In genomic region chr4:184384810-184385557, GRCh38 we compare ENCODE assay signal across 9 cellular contexts.
DNase-seq lines count a peak whose midpoint lies in the region; ATAC-seq, FAIRE-seq and TF ChIP-seq lines count a peak whose summit lies in the region.
"Had no signal": no experiment of that assay in that cellular context is flagged by ENCODE, and none has a peak within 500 bp of the region (broad histone marks: within the 10 kb centered on the region; RNA-seq: fewer than 3 reads in every experiment).

No MANE protein-coding gene starts in this region.

- H3K9me1 ChIP-seq in K562 (ENCODE audit: control insufficient read depth, insufficient read depth, low read length): no peaks in the 10 kb centered on the region

- H3K36me3 ChIP-seq in K562 (ENCODE audit: control insufficient read depth, insufficient read depth, low read length): peaks cover 12% of the 10 kb centered on the region; the same call in 2 of the 3 replicates
- H3K36me3 ChIP-seq in neutrophil: peaks cover 40% of the 10 kb centered on the region
- H3K36me3 ChIP-seq in WERI-Rb-1: no peaks in the 10 kb centered on the region; the same call in 1 of the 2 replicates

- H3K4me2 ChIP-seq in K562 (ENCODE audit: insufficient read depth, low read length): no peak overlapping the region

- in situ Hi-C loops in K562 (cut with MboI): no loop called here

- H3K9me3 ChIP-seq in K562 (replicated peaks; ENCODE audit: control insufficient read depth, insufficient read depth, low read depth, low read length) (no peaks in the 10 kb centered on the region), neutrophil (no peaks in the 10 kb centered on the region), WERI-Rb-1 (ENCODE audit: severe bottlenecking) (no peaks in the 10 kb centered on the region)

- H3K79me2 ChIP-seq in K562 (ENCODE audit: control insufficient read depth, insufficient read depth, low read length): no peaks in the 10 kb centered on the region

- no TSS peak for BruUV-seq in K562 (replicated peaks; lab: Mats Ljungman, UMichigan)

- no peaks in the 10 kb centered on the region for H3K27me3 Mint-ChIP-seq in activated CD4-positive, alpha-beta T cell treated with anti-CD3 and anti-CD28 coated beads, Interleukin-2, amount 10 ng/mL, durations not matched to agents 7 days and 5 days

- peaks cover 66% of the 10 kb centered on the region for H3K4me1 Mint-ChIP-seq in activated CD4-positive, alpha-beta T cell treated with anti-CD3 and anti-CD28 coated beads, Interleukin-2, amount 10 ng/mL, durations not matched to agents 7 days and 5 days

- H3K4me3 ChIP-seq in K562: no peak overlapping the region
- no peak overlapping the region for H3K4me3 ChIP-seq in neutrophil (ENCODE audit: low read depth in 1 of 2, low read length in 1 of 2)
- no peak overlapping the region for H3K4me3 ChIP-seq in WERI-Rb-1 (ENCODE audit: low read depth, low read length)

- intact Hi-C loops in K562 (cut with micrococcal nuclease): loop anchor here (5.0 kb wide), 2 partner anchors 48 to 152 kb away; no protein-coding TSS in a partner anchor

- no peak for FAIRE-seq in K562 (lab: Jason Lieb, UNC)

- no peak for DNase-seq in activated CD4-positive, alpha-beta T cell treated with anti-CD3 and anti-CD28 coated beads, Interleukin-2, amount 10 ng/mL, durations not matched to agents 7 days and 5 days
- DNase-seq in activated CD4-positive, alpha-beta T cell treated with anti-CD3 and anti-CD28 coated beads for 1 hour: no peak
- DNase-seq in K562 (ENCODE audit: extremely low read depth in 1 of 4, low spot score in 3 of 4): no peak
- DNase-seq in WERI-Rb-1: no peak
- no peak for DNase-seq in hypothalamus (lab: John Stamatoyannopoulos, UW)
- no peak for DNase-seq in activated gamma-delta T cell treated with Interleukin-2 at 50 U/mL for 16 hours

- ATAC-seq in HG03139 (IDR thresholded peaks at IDR 0.05; ENCODE audit: unreplicated experiment) (peak; percentile 21), K562 (no peak)

- H3K9ac ChIP-seq in K562 (ENCODE audit: insufficient read depth in 1 of 2, low read depth in 2 of 2, low read length in 2 of 2): 0 out of 4 replicates have a peak overlapping the region, but pooled peaks of 1 of the 2 experiments have one; percentile 52

- peaks cover 67% of the 10 kb centered on the region for H3K36me3 Mint-ChIP-seq in activated CD4-positive, alpha-beta T cell treated with anti-CD3 and anti-CD28 coated beads, Interleukin-2, amount 10 ng/mL, durations not matched to agents 7 days and 5 days (ENCODE audit: low read depth)

- POLR2A ChIA-PET in activated CD4-positive, alpha-beta T cell treated with anti-CD3 and anti-CD28 coated beads, Interleukin-2, amount 10 ng/mL, durations not matched to agents 7 days and 5 days (lab: Charles Lee): interaction anchor here (0.7 kb wide), 1 partner anchor 103 kb away, joined by 5 read pairs; no protein-coding TSS in a partner anchor
- POLR2A ChIA-PET in K562 (lab: Yijun Ruan, JAX): no interaction called here

- H2AFZ ChIP-seq in K562 (ENCODE audit: low read depth, low read length): no peak overlapping the region

- TF ChIP-seq CTCF in K562 (IDR thresholded peaks at IDR 0.05 in 2 of 3, conservative IDR thresholded peaks at IDR 0.05 in 1 of 3; ENCODE audit: insufficient read depth in 2 of 3, low read depth in 1 of 3, low read length in 3 of 3) (no peak), neutrophil (IDR thresholded peaks at IDR 0.05) (no peak), WERI-Rb-1 (IDR thresholded peaks at IDR 0.05; ENCODE audit: low read depth, low read length) (no peak)

- peaks cover 9% of the 10 kb centered on the region for H3K9me3 Mint-ChIP-seq in activated CD4-positive, alpha-beta T cell treated with anti-CD3 and anti-CD28 coated beads, Interleukin-2, amount 10 ng/mL, durations not matched to agents 7 days and 5 days

- TF ChIP-seq POLR2A in K562 (conservative IDR thresholded peaks at IDR 0.05): no peak

- no peak for TF ChIP-seq RAD21 in K562 (CRISPR knock-in tag; conservative IDR thresholded peaks at IDR 0.05 in 1 of 2, IDR thresholded peaks at IDR 0.05 in 1 of 2)

- peak overlapping the region; percentile 63 for H3K27ac Mint-ChIP-seq in activated CD4-positive, alpha-beta T cell treated with anti-CD3 and anti-CD28 coated beads, Interleukin-2, amount 10 ng/mL, durations not matched to agents 7 days and 5 days

- CTCF ChIA-PET in activated CD4-positive, alpha-beta T cell treated with anti-CD3 and anti-CD28 coated beads, Interleukin-2, amount 10 ng/mL, durations not matched to agents 7 days and 5 days (lab: Charles Lee): interaction anchor here (1.6 kb wide), 1 partner anchor 42 kb away, joined by 3 read pairs; no protein-coding TSS in a partner anchor
- CTCF ChIA-PET in K562 (lab: Yijun Ruan, JAX; ENCODE audit: low intra/inter-chr PET ratio): no interaction called here

- TF ChIP-seq EP300 in K562 (IDR thresholded peaks at IDR 0.05; ENCODE audit: low read length): no peak

- H3K27me3 ChIP-seq in K562 (ENCODE audit: control insufficient read depth in 2 of 2, insufficient read depth in 2 of 2, low read length in 2 of 2): no peaks in the 10 kb centered on the region
- H3K27me3 ChIP-seq in neutrophil: no peaks in the 10 kb centered on the region
- no peaks in the 10 kb centered on the region for H3K27me3 ChIP-seq in WERI-Rb-1 (ENCODE audit: insufficient read depth, low read depth, severe bottlenecking)

- H4K20me1 ChIP-seq in K562 (replicated peaks; ENCODE audit: control insufficient read depth, insufficient read depth, low read length): no peaks in the 10 kb centered on the region

- peaks cover 30 to 54% of the 10 kb centered on the region in 2 experiments for H3K4me1 ChIP-seq in K562 (replicated peaks in 1 of 2; ENCODE audit: control insufficient read depth in 2 of 2, insufficient read depth in 2 of 2, low read length in 2 of 2)
- H3K4me1 ChIP-seq in neutrophil (ENCODE audit: control insufficient read depth in 1 of 2, insufficient read depth in 1 of 2, low read depth in 1 of 2, low read length in 1 of 2): peaks cover 47 to 51% of the 10 kb centered on the region in 2 experiments

- no peak overlapping the region for H3K4me3 Mint-ChIP-seq in activated CD4-positive, alpha-beta T cell treated with anti-CD3 and anti-CD28 coated beads, Interleukin-2, amount 10 ng/mL, durations not matched to agents 7 days and 5 days

- H3K27ac ChIP-seq in K562 (ENCODE audit: extremely low read depth, low read depth, low read length) (peak overlapping the region; percentile 70; the same call in 1 of the 3 replicates), neutrophil (peak overlapping the region; percentile 84), WERI-Rb-1 (no peak overlapping the region)
- H3K27ac ChIP-seq: C4-2B had no signal

- 62% methylated on average over 7 of the region's 7 CpGs for WGBS in K562 (ENCODE audit: insufficient coverage, low coverage, missing lambda C conversion rate)

TF ChIP-seq in K562, 482 proteins besides CTCF, POLR2A, EP300 and RAD21:
- TF ChIP-seq, protein P1, sequence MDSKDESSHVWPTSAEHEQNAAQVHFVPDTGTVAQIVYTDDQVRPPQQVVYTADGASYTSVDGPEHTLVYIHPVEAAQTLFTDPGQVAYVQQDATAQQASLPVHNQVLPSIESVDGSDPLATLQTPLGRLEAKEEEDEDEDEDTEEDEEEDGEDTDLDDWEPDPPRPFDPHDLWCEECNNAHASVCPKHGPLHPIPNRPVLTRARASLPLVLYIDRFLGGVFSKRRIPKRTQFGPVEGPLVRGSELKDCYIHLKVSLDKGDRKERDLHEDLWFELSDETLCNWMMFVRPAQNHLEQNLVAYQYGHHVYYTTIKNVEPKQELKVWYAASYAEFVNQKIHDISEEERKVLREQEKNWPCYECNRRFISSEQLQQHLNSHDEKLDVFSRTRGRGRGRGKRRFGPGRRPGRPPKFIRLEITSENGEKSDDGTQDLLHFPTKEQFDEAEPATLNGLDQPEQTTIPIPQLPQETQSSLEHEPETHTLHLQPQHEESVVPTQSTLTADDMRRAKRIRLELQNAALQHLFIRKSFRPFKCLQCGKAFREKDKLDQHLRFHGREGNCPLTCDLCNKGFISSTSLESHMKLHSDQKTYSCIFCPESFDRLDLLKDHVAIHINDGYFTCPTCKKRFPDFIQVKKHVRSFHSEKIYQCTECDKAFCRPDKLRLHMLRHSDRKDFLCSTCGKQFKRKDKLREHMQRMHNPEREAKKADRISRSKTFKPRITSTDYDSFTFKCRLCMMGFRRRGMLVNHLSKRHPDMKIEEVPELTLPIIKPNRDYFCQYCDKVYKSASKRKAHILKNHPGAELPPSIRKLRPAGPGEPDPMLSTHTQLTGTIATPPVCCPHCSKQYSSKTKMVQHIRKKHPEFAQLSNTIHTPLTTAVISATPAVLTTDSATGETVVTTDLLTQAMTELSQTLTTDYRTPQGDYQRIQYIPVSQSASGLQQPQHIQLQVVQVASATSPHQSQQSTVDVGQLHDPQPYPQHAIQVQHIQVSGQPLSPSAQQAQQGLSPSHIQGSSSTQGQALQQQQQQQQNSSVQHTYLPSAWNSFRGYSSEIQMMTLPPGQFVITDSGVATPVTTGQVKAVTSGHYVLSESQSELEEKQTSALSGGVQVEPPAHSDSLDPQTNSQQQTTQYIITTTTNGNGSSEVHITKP (IDR thresholded peaks at IDR 0.05; ENCODE audit: partially characterized antibody): peak; percentile 8
- TF ChIP-seq ELF4 (CRISPR knock-in tag; IDR thresholded peaks at IDR 0.05): no peak
